ENCODE assay signal across 8 cellular contexts in genomic region chr9:127214421-127215265, GRCh38. TPM values are rescaled to one million over a fixed set of nuclear protein-coding genes. Genes with fewer than 3 reads are reported as not detected.
DNase-seq lines count a peak whose midpoint lies in the region; ATAC-seq and TF ChIP-seq lines count a peak whose summit lies in the region.

No MANE protein-coding gene starts in this region.

- H3K27ac Mint-ChIP-seq in H9 (no peak overlapping the region; a peak in 1 of 7 replicates), neural progenitor cell (no peak overlapping the region)

- TF ChIP-seq EP300 in transverse colon (IDR thresholded peaks at IDR 0.05; ENCODE audit: low read depth): no peak

- no peaks in the 10 kb centered on the region for H3K23me2 ChIP-seq in H9 (ENCODE audit: insufficient read length, low read depth, low read length, poor library complexity, severe bottlenecking)

- no peaks in the 10 kb centered on the region for H3K9me3 Mint-ChIP-seq in H9
- no peaks in the 10 kb centered on the region for H3K9me3 Mint-ChIP-seq in neural progenitor cell

- H3K4me3 ChIP-seq in BLaER1: no peak overlapping the region
- H3K4me3 ChIP-seq in neural progenitor cell: no peak overlapping the region
- H3K4me3 ChIP-seq in transverse colon: no peak overlapping the region

- ATAC-seq in GM18520 (IDR thresholded peaks at IDR 0.05; ENCODE audit: unreplicated experiment): no peak

- H3K4me1 ChIP-seq in BLaER1: peaks cover 61% of the 10 kb centered on the region
- H3K4me1 ChIP-seq in H9 (ENCODE audit: insufficient read depth, low read length): peaks cover 6% of the 10 kb centered on the region; the same call in 1 of the 2 replicates
- peaks cover 14% of the 10 kb centered on the region for H3K4me1 ChIP-seq in neural progenitor cell
- no peaks in the 10 kb centered on the region for H3K4me1 ChIP-seq in transverse colon

- DNase-seq in H9: peak; percentile 72
- peak; percentile 62 for DNase-seq in NCI-H748 treated with DMSO at 0.1 percent for 48 hours (lab: John Stamatoyannopoulos, UW)
- DNase-seq in activated CD8-positive, alpha-beta memory T cell treated with anti-CD3 and anti-CD28 coated beads, Interleukin-2, amount 50 U/mL, for 4 hours: peak; percentile 59
- peak; percentile 36 to 65 for DNase-seq in erythroblast (lab: John Stamatoyannopoulos, UW)
- peak; percentile 73 for DNase-seq in neural progenitor cell (ENCODE audit: low spot score)
- peak; percentile 63 for DNase-seq in transverse colon

- no peak overlapping the region for H3K4ac ChIP-seq in H9 (ENCODE audit: low read depth, low read length)

- no peak overlapping the region for H4K91ac ChIP-seq in H9 (ENCODE audit: insufficient read length, low read depth, low read length)

- H3K14ac ChIP-seq in H9 (ENCODE audit: insufficient read depth, low read length): no peak overlapping the region

- H2AK5ac ChIP-seq in H9 (ENCODE audit: insufficient read length, low read length): no peak overlapping the region

- TF ChIP-seq CTCF in H9 (conservative IDR thresholded peaks at IDR 0.05): peak; percentile 88
- peak; percentile 85 for TF ChIP-seq CTCF in neural progenitor cell (IDR thresholded peaks at IDR 0.05)
- peak; percentile 64 to 76 (median 73) for TF ChIP-seq CTCF in transverse colon (IDR thresholded peaks at IDR 0.05)

- H3K9ac ChIP-seq in BLaER1 (no peak overlapping the region), H9 (ENCODE audit: extremely low read depth, insufficient read length, low read length) (no peak overlapping the region), neural progenitor cell (no peak overlapping the region)

- H2BK12ac ChIP-seq in H9 (ENCODE audit: insufficient read length, low read depth, low read length): no peak overlapping the region

- no peak overlapping the region for H2BK15ac ChIP-seq in H9 (ENCODE audit: low read depth, low read length)

- no peaks in the 10 kb centered on the region for H3K27me3 ChIP-seq in BLaER1
- no peaks in the 10 kb centered on the region for H3K27me3 ChIP-seq in H9 (ENCODE audit: insufficient read depth, low read length)
- H3K27me3 ChIP-seq in neural progenitor cell: no peaks in the 10 kb centered on the region
- no peaks in the 10 kb centered on the region for H3K27me3 ChIP-seq in transverse colon

- no peak overlapping the region for H2BK120ac ChIP-seq in H9 (ENCODE audit: low read depth, low read length, poor library complexity, severe bottlenecking)

- H3K4me2 ChIP-seq in BLaER1 (peak overlapping the region; percentile 29), H9 (ENCODE audit: insufficient read depth, insufficient read length, low read length) (no peak overlapping the region), neural progenitor cell (no peak overlapping the region)

- no peak overlapping the region for H4K8ac ChIP-seq in H9 (replicated peaks; ENCODE audit: insufficient read length, low read depth, low read length)

- H4K20me1 ChIP-seq in BLaER1: peaks cover 25% of the 10 kb centered on the region
- H4K20me1 ChIP-seq in H9 (ENCODE audit: control insufficient read depth, insufficient read depth, insufficient read length): no peaks in the 10 kb centered on the region
- H4K20me1 ChIP-seq in neural progenitor cell (ENCODE audit: low read depth): no peaks in the 10 kb centered on the region

- no peak overlapping the region for H3K56ac ChIP-seq in H9 (ENCODE audit: insufficient read length, low read depth, low read length)

- H3K27ac ChIP-seq in BLaER1: no peak overlapping the region
- H3K27ac ChIP-seq in H9 (ENCODE audit: insufficient read length, low read depth, low read length): no peak overlapping the region
- no peak overlapping the region for H3K27ac ChIP-seq in neural progenitor cell
- H3K27ac ChIP-seq in transverse colon: no peak overlapping the region

- H3K36me3 Mint-ChIP-seq in H9 (ENCODE audit: insufficient read depth in 1 of 3, low read depth in 3 of 3) (no peaks in the 10 kb centered on the region; a peak in 1 of 7 replicates), neural progenitor cell (no peaks in the 10 kb centered on the region)

- H3K36me3 ChIP-seq in BLaER1: no peaks in the 10 kb centered on the region
- no peaks in the 10 kb centered on the region for H3K36me3 ChIP-seq in neural progenitor cell
- H3K36me3 ChIP-seq in transverse colon: no peaks in the 10 kb centered on the region

- intact Hi-C loops in transverse colon (cut with DNase I; ENCODE audit: low total_unique reads): loop anchor here (10.0 kb wide), 1 partner anchor 180 kb away; the partner anchor contains the start of gene SLC2A8

- peaks cover 24% of the 10 kb centered on the region in 2 experiments for H3K4me1 Mint-ChIP-seq in H9
- H3K4me1 Mint-ChIP-seq in neural progenitor cell: peaks cover 17% of the 10 kb centered on the region

- in situ Hi-C loops in transverse colon (cut with MboI; ENCODE audit: low pct_ligation_motif_present in 1 of 4, low pct_unique_long_range_greater_than_20kb in 1 of 4, low sequenced_read_pairs in 3 of 4): no loop called here

- H3K27me3 Mint-ChIP-seq in H9 (ENCODE audit: low read depth): no peaks in the 10 kb centered on the region
- H3K27me3 Mint-ChIP-seq in neural progenitor cell (ENCODE audit: insufficient read depth, low read depth): peaks cover 8% of the 10 kb centered on the region

- no peak overlapping the region for H2BK5ac ChIP-seq in H9 (ENCODE audit: insufficient read length, low read length)

- no peak overlapping the region for H4K5ac ChIP-seq in H9 (ENCODE audit: insufficient read length, low read depth, low read length)

- no peaks in the 10 kb centered on the region for H3K79me1 ChIP-seq in H9 (ENCODE audit: insufficient read depth, low read depth, low read length, poor library complexity, severe bottlenecking)

- WGBS in H9 (ENCODE audit: extremely low coverage, insufficient read length, low lambda C conversion rate): no CpG with 5 or more reads among the region's 6 CpGs
- WGBS in transverse colon (ENCODE audit: low coverage in 1 of 2), 2 donors: 17 to 27% methylated on average over 4 to 6 of the region's 6 CpGs

- H2AFZ ChIP-seq in H9 (ENCODE audit: low read length) (no peak overlapping the region), neural progenitor cell (replicated peaks) (no peak overlapping the region)

- no peaks in the 10 kb centered on the region for H3F3A ChIP-seq in neural progenitor cell (ENCODE audit: low read depth)

- H3K23ac ChIP-seq in H9 (ENCODE audit: insufficient read length, low read depth, low read length): no peak overlapping the region

- no peak overlapping the region for H3T11ph ChIP-seq in H9 (ENCODE audit: low read length)

- TF ChIP-seq POLR2A in erythroblast (IDR thresholded peaks at IDR 0.05; ENCODE audit: low read length) (no peak), transverse colon (IDR thresholded peaks at IDR 0.05) (no peak)

- no peak overlapping the region for H3K18ac ChIP-seq in H9 (ENCODE audit: insufficient read length, low read depth, low read length)

- H3K79me2 ChIP-seq in H9 (ENCODE audit: insufficient read depth, low read length) (no peaks in the 10 kb centered on the region), neural progenitor cell (ENCODE audit: low read depth) (no peaks in the 10 kb centered on the region)

- no peak overlapping the region for H2BK20ac ChIP-seq in H9 (ENCODE audit: low read depth, low read length, poor library complexity, severe bottlenecking)

- no peaks in the 10 kb centered on the region for H3K9me3 ChIP-seq in BLaER1
- no peaks in the 10 kb centered on the region for H3K9me3 ChIP-seq in H9 (ENCODE audit: control insufficient read depth, low read depth, low read length)
- H3K9me3 ChIP-seq in neural progenitor cell (ENCODE audit: low read depth): no peaks in the 10 kb centered on the region
- H3K9me3 ChIP-seq in transverse colon: no peaks in the 10 kb centered on the region

- no peak overlapping the region for H3K4me3 Mint-ChIP-seq in H9
- H3K4me3 Mint-ChIP-seq in neural progenitor cell: no peak overlapping the region

RNA-seq across cellular contexts. Expression of gene GARNL3, which starts 49.9 kb away (rescaled TPM):
- total RNA-seq in H9 (2021): 8.7 and 8.8 TPM in 2 replicates
- 22.6 and 32.0 TPM in 2 replicates for total RNA-seq in neural progenitor cell (ENCODE audit: low replicate concordance)
- 10 to 100 TPM in 3 of 4 donors, 1 to 10 TPM in 1; 6.0 to 19.5 (median 11.8) TPM for total RNA-seq in transverse colon
